Comparison of ENCODE assay signal across 8 cellular contexts in genomic region chr3:64150527-64151238, GRCh38.
DNase-seq lines count a peak whose midpoint lies in the region; ATAC-seq and TF ChIP-seq lines count a peak whose summit lies in the region.

No MANE protein-coding gene starts in this region.

- POLR2A ChIA-PET in GM10248 (lab: Yijun Ruan, JAX), result no interaction called here

- peak overlapping the region; percentile 97 for H3K27ac Mint-ChIP-seq in chondrocyte (ENCODE audit: unreplicated experiment)

- H3K4me3 Mint-ChIP-seq in chondrocyte (ENCODE audit: unreplicated experiment), result peak overlapping the region; percentile 31

- peaks cover 3% of the 10 kb centered on the region for H3K9me3 Mint-ChIP-seq in chondrocyte (ENCODE audit: low read depth)

- H3K4me1 ChIP-seq in aorta (ENCODE audit: control insufficient read depth in 1 of 2, insufficient read depth in 2 of 2, low read length in 2 of 2), result no peaks in the 10 kb centered on the region

- H3K27me3 Mint-ChIP-seq in chondrocyte (ENCODE audit: low read depth), result no peaks in the 10 kb centered on the region

- no peak overlapping the region for H3K4me3 ChIP-seq in aorta (ENCODE audit: low read length in 2 of 2)

- peak; percentile 70 to 86 for DNase-seq in NCI-H2081 (lab: John Stamatoyannopoulos, UW)
- DNase-seq in NCI-H2081 treated with DMSO at 0.1 percent for 48 hours (lab: John Stamatoyannopoulos, UW), result no peak
- DNase-seq in chondrocyte (ENCODE audit: low spot score), result peak; percentile 92
- peak; percentile 69 for DNase-seq in mucosa of gallbladder (ENCODE audit: low spot score)
- peak; percentile 76 to 88 for DNase-seq in aorta
- no peak for DNase-seq in GM10248 (ENCODE audit: extremely low spot score)
- no peak for DNase-seq in activated gamma-delta T cell treated with Interleukin-2 at 50 U/mL for 16 hours

- peaks cover 0 to 8% of the 10 kb centered on the region in 2 donors for H3K36me3 ChIP-seq in aorta (ENCODE audit: control insufficient read depth in 1 of 2, insufficient read depth in 2 of 2, low read length in 1 of 2)

- WGBS in aorta, 2 donors, result 6 to 8% methylated on average over 13 of the region's 13 CpGs

- ATAC-seq in aorta (ENCODE audit: low FRiP score) (peak; percentile 85), GM21447 (IDR thresholded peaks at IDR 0.05; ENCODE audit: unreplicated experiment) (no peak)

- H3K36me3 Mint-ChIP-seq in chondrocyte (ENCODE audit: low read depth), result peaks cover 42% of the 10 kb centered on the region

- TF ChIP-seq CTCF in chondrocyte (IDR thresholded peaks at IDR 0.05), result no peak
- no peak for TF ChIP-seq CTCF in GM10248 (IDR thresholded peaks at IDR 0.05; ENCODE audit: control extremely low read depth, extremely low read depth, low read depth, missing control alignments)

- CTCF ChIA-PET in GM10248 (lab: Yijun Ruan, JAX), result no interaction called here

- H3K27me3 ChIP-seq in aorta (ENCODE audit: control insufficient read depth in 1 of 2, insufficient read depth in 2 of 2, low read length in 1 of 2), result no peaks in the 10 kb centered on the region

- intact Hi-C loops in aorta (cut with DNase I), result no loop called here

- peak overlapping the region in 1 of 2 donors; percentile 87 for H3K27ac ChIP-seq in aorta (ENCODE audit: low read depth in 1 of 2, low read length in 2 of 2)

- H3K4me1 Mint-ChIP-seq in chondrocyte (ENCODE audit: low read depth), result peaks cover 51% of the 10 kb centered on the region

- H3K9me3 ChIP-seq in aorta (ENCODE audit: control insufficient read depth, low read length), result no peaks in the 10 kb centered on the region

Comparison
In these comparisons a context has a peak if more than half of its experiments do, and no peak if none do; other contexts are left out.
1. DNase-seq: peak in NCI-H2081 (2 of 2), chondrocyte (single experiment), mucosa of gallbladder (single experiment) and aorta (2 of 2); none in NCI-H2081 treated with DMSO at 0.1 percent for 48 hours (single experiment), GM10248 (single experiment) and activated gamma-delta T cell treated with Interleukin-2 at 50 U/mL for 16 hours (single experiment).